In genomic region chr12:55972906-55973597, GRCh38 we compare ENCODE assay signal across 8 cellular contexts.
DNase-seq lines count a peak whose midpoint lies in the region; ATAC-seq and TF ChIP-seq lines count a peak whose summit lies in the region.

No MANE protein-coding gene starts in this region.

- no peaks in the 10 kb centered on the region for H3K9me3 ChIP-seq in effector memory CD4-positive, alpha-beta T cell (ENCODE audit: control insufficient read depth, low read length)
- no peaks in the 10 kb centered on the region for H3K9me3 ChIP-seq in neutrophil

- H3K4me3 ChIP-seq in effector memory CD4-positive, alpha-beta T cell (ENCODE audit: insufficient read depth, low read depth, low read length, poor library complexity, severe bottlenecking), result peak overlapping the region; percentile 57
- peak overlapping the region; percentile 70 to 96 for H3K4me3 ChIP-seq in neutrophil (ENCODE audit: low read depth in 1 of 2, low read length in 1 of 2)

- peaks cover 31% of the 10 kb centered on the region for H3K4me1 Mint-ChIP-seq in nephron progenitor cell

- no peak overlapping the region for H3K4me3 Mint-ChIP-seq in nephron progenitor cell

- peak; percentile 60 for DNase-seq in DMS114 treated with DMSO at 0.1 percent for 48 hours (lab: John Stamatoyannopoulos, UW; ENCODE audit: unreplicated experiment)
- peak; percentile 52 for DNase-seq in MV-4-11 (lab: John Stamatoyannopoulos, UW)
- no peak for DNase-seq in effector memory CD4-positive, alpha-beta T cell
- DNase-seq in globus pallidus (ENCODE audit: low spot score), result no peak
- no peak for DNase-seq in nephron progenitor cell

- H3K27me3 Mint-ChIP-seq in nephron progenitor cell (ENCODE audit: low read depth, poor library complexity), result no peaks in the 10 kb centered on the region

- no peaks in the 10 kb centered on the region for H3K36me3 ChIP-seq in effector memory CD4-positive, alpha-beta T cell (ENCODE audit: control insufficient read depth, insufficient read depth, low read length)
- no peaks in the 10 kb centered on the region for H3K36me3 ChIP-seq in neutrophil

- no peak for TF ChIP-seq CTCF in neutrophil (IDR thresholded peaks at IDR 0.05)
- TF ChIP-seq CTCF in nephron progenitor cell (IDR thresholded peaks at IDR 0.05), result no peak

- no peak for ATAC-seq in HG03521 (IDR thresholded peaks at IDR 0.05; ENCODE audit: unreplicated experiment)
- no peak for ATAC-seq in GM18873 (IDR thresholded peaks at IDR 0.05; ENCODE audit: low FRiP score, unreplicated experiment)

- no peaks in the 10 kb centered on the region for H3K27me3 ChIP-seq in effector memory CD4-positive, alpha-beta T cell (replicated peaks; ENCODE audit: control insufficient read depth, insufficient read depth, low read length, poor library complexity, severe bottlenecking)
- no peaks in the 10 kb centered on the region for H3K27me3 ChIP-seq in neutrophil

- peaks cover 3% of the 10 kb centered on the region for H3K4me1 ChIP-seq in effector memory CD4-positive, alpha-beta T cell (ENCODE audit: control insufficient read depth, insufficient read depth, low read length, poor library complexity, severe bottlenecking)
- peaks cover 45 to 49% of the 10 kb centered on the region in 2 experiments for H3K4me1 ChIP-seq in neutrophil (ENCODE audit: control insufficient read depth in 1 of 2, insufficient read depth in 1 of 2, low read depth in 1 of 2, low read length in 1 of 2)

- peak overlapping the region; percentile 78 for H3K27ac ChIP-seq in effector memory CD4-positive, alpha-beta T cell (ENCODE audit: insufficient read depth, low read length, poor library complexity, severe bottlenecking)
- H3K27ac ChIP-seq in neutrophil, result peak overlapping the region; percentile 91

- no peak overlapping the region for H3K27ac Mint-ChIP-seq in nephron progenitor cell

- H3K9me3 Mint-ChIP-seq in nephron progenitor cell, result no peaks in the 10 kb centered on the region

- peaks cover 37% of the 10 kb centered on the region for H3K36me3 Mint-ChIP-seq in nephron progenitor cell (ENCODE audit: low read depth)

Comparison
In these comparisons a context has a peak if more than half of its experiments do, and no peak if none do; other contexts are left out.
1. DNase-seq: peak in DMS114 treated with DMSO at 0.1 percent for 48 hours (single experiment) and MV-4-11 (single experiment); none in effector memory CD4-positive, alpha-beta T cell (0 of 3), globus pallidus (single experiment) and nephron progenitor cell (single experiment).